26 cellular contexts compared by ENCODE assay signal in the genomic region with DNA sequence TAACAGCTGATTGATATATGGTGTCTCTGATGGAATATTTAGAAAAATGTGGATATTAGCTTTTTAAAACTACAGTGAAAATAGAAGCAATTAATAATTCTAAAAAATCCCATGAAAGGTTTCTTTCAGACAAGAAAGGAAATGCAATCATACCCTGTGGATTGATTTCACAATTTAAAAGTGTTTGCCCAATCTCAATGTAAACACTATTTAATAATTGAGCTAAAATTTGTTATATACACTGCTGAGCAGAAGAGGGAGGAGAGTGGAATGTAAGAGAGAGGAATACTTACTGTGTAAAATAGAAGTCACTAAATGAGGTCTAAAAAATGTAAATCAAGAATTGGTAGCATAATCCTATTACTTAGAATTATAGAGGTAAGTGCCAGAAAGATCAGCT.
"Had no signal": no experiment of that assay in that cellular context is flagged by ENCODE, and none has a peak within 500 bp of the region (broad histone marks: within the 10 kb centered on the region; RNA-seq: fewer than 3 reads in every experiment).

No MANE protein-coding gene starts in this region.

- H3K9me3 Mint-ChIP-seq: activated CD4-positive, alpha-beta memory T cell treated with anti-CD3 and anti-CD28 coated beads for 36 hours; activated CD4-positive, alpha-beta T cell treated with anti-CD3 and anti-CD28 coated beads, Interleukin-2, amount 10 ng/mL, durations not matched to agents 24 days and 14 days; activated naive CD4-positive, alpha-beta T cell treated with anti-CD3 and anti-CD28 coated beads, Interleukin-2, amount 10 ng/mL, durations not matched to agents 7 days and 5 days; activated naive CD8-positive, alpha-beta T cell treated with anti-CD3 and anti-CD28 coated beads for 36 hours; activated T-helper 2 cell treated with anti-CD3 and anti-CD28 coated beads, Interferon-gamma antibody, Interleukin-2, Interleukin-4, amounts not matched to agents 10 μg/mL and 5 μg/mL and 100 μg/mL, durations not matched to agents 14 hours and 24 hours and 36 hours; IgD-negative memory B cell; T-helper 1 cell treated with Interleukin-12 subunit alpha and Interleukin-12 subunit beta and Interleukin-4 antibody, amounts not matched to agents 30 μg/mL and 1 μg/mL, for 36 hours; WTC11 had no signal

- H3K27me3 ChIP-seq: Peyer's patch, SJCRH30 had no signal

- H3K4me2 ChIP-seq: KMS-11 had no signal

- H3K4me1 Mint-ChIP-seq: activated CD4-positive, alpha-beta T cell treated with anti-CD3 and anti-CD28 coated beads, Interleukin-2, amount 10 ng/mL, durations not matched to agents 24 days and 14 days; activated naive CD4-positive, alpha-beta T cell treated with anti-CD3 and anti-CD28 coated beads, Interleukin-2, amount 10 ng/mL, durations not matched to agents 7 days and 5 days; IgD-negative memory B cell had no signal

- H3K4me1 ChIP-seq: Peyer's patch had no signal

- H3K9ac ChIP-seq: KMS-11 had no signal

- DNase-seq: activated CD4-positive, alpha-beta memory T cell treated with anti-CD3 and anti-CD28 coated beads for 36 hours; activated CD4-positive, alpha-beta T cell treated with anti-CD3 and anti-CD28 coated beads, Interleukin-2, amount 10 ng/mL, durations not matched to agents 24 days and 14 days; activated CD4-positive, CD25-positive, alpha-beta regulatory T cell treated with anti-CD3 and anti-CD28 coated beads, Interleukin-2, amount 50 U/mL, for 72 hours; activated gamma-delta T cell treated with Interleukin-2 at 50 U/mL for 16 hours; activated naive CD4-positive, alpha-beta T cell treated with anti-CD3 and anti-CD28 coated beads, Interleukin-2, amount 10 ng/mL, durations not matched to agents 7 days and 5 days; activated naive CD8-positive, alpha-beta T cell treated with anti-CD3 and anti-CD28 coated beads for 36 hours; activated T-cell treated with anti-CD3 and anti-CD28 coated beads for 4 hours; activated T-cell treated with anti-CD3 and anti-CD28 coated beads, Interleukin-2, amount 50 U/mL, for 48 hours; central memory CD4-positive, alpha-beta T cell; MM.1S; NCI-H1105; NCI-H1436; NCI-H187 treated with DMSO at 0.1 percent for 48 hours; NCI-H2081 treated with DMSO at 0.1 percent for 48 hours; NCI-H446; NCI-H524; NCI-H748 treated with DMSO at 0.1 percent for 48 hours; Peyer's patch; Right ventricle myocardium superior; SJCRH30 had no signal

- ATAC-seq: WTC11 had no signal

- H3K36me3 Mint-ChIP-seq: activated CD4-positive, alpha-beta memory T cell treated with anti-CD3 and anti-CD28 coated beads for 36 hours; activated naive CD4-positive, alpha-beta T cell treated with anti-CD3 and anti-CD28 coated beads, Interleukin-2, amount 10 ng/mL, durations not matched to agents 7 days and 5 days; activated naive CD8-positive, alpha-beta T cell treated with anti-CD3 and anti-CD28 coated beads for 36 hours; IgD-negative memory B cell; WTC11 had no signal

- H3K9me3 ChIP-seq: Peyer's patch, SJCRH30 had no signal

- H3K36me3 ChIP-seq: Peyer's patch, SJCRH30 had no signal

- H3K27me3 Mint-ChIP-seq: IgD-negative memory B cell had no signal

- H3K4me3 Mint-ChIP-seq: activated CD4-positive, alpha-beta memory T cell treated with anti-CD3 and anti-CD28 coated beads for 36 hours; activated CD4-positive, alpha-beta T cell treated with anti-CD3 and anti-CD28 coated beads, Interleukin-2, amount 10 ng/mL, durations not matched to agents 24 days and 14 days; activated naive CD4-positive, alpha-beta T cell treated with anti-CD3 and anti-CD28 coated beads, Interleukin-2, amount 10 ng/mL, durations not matched to agents 7 days and 5 days; activated naive CD8-positive, alpha-beta T cell treated with anti-CD3 and anti-CD28 coated beads for 36 hours; IgD-negative memory B cell; T-helper 1 cell treated with Interleukin-12 subunit alpha and Interleukin-12 subunit beta and Interleukin-4 antibody, amounts not matched to agents 30 μg/mL and 1 μg/mL, for 36 hours; WTC11 had no signal

- H3K27ac Mint-ChIP-seq: activated CD4-positive, alpha-beta memory T cell treated with anti-CD3 and anti-CD28 coated beads for 36 hours; activated CD4-positive, alpha-beta T cell treated with anti-CD3 and anti-CD28 coated beads, Interleukin-2, amount 10 ng/mL, durations not matched to agents 24 days and 14 days; activated naive CD4-positive, alpha-beta T cell treated with anti-CD3 and anti-CD28 coated beads, Interleukin-2, amount 10 ng/mL, durations not matched to agents 7 days and 5 days; activated naive CD8-positive, alpha-beta T cell treated with anti-CD3 and anti-CD28 coated beads for 36 hours; activated T-helper 2 cell treated with anti-CD3 and anti-CD28 coated beads, Interferon-gamma antibody, Interleukin-2, Interleukin-4, amounts not matched to agents 10 μg/mL and 5 μg/mL and 100 μg/mL, durations not matched to agents 14 hours and 24 hours and 36 hours; IgD-negative memory B cell; T-helper 1 cell treated with Interleukin-12 subunit alpha and Interleukin-12 subunit beta and Interleukin-4 antibody, amounts not matched to agents 30 μg/mL and 1 μg/mL, for 36 hours; WTC11 had no signal

- H3K4me3 ChIP-seq: Peyer's patch, SJCRH30 had no signal

- H3K27ac ChIP-seq: KMS-11, Peyer's patch, RWPE1, SJCRH30 had no signal
